ENCODE assay signal across 7 cellular contexts in the genomic region with DNA sequence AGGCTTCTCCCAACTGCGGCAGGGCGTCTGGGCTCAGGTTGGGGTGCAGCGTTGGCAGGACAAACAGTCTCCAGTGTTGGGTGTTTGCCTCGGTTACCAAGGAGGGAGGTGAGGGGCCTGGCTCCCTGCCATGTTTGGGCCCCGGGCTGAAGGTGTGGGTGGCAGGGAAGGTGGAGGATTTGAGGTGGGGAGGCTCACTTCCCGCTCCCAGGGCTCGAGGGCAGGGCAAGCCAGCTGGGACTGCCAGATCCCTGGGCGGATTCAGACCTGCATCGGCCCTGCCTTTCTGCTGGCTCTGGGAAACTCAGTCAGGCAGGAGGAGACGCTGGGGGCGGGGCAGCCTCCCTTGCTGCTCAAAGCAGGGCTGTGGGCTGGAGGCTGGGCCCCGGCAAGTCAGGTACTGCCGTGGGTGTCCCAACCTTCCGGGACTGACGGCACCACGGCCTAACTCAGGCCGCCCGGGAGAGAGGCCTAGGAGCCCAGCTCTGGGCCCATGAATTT. TPM values are rescaled to one million over a fixed set of nuclear protein-coding genes. Genes with fewer than 3 reads are reported as not detected.
DNase-seq lines count a peak whose midpoint lies in the region; ATAC-seq and TF ChIP-seq lines count a peak whose summit lies in the region.
"Had no signal": no experiment of that assay in that cellular context is flagged by ENCODE, and none has a peak within 500 bp of the region (broad histone marks: within the 10 kb centered on the region; RNA-seq: fewer than 3 reads in every experiment).

No MANE protein-coding gene starts in this region.

- H3K4me3 ChIP-seq in smooth muscle cell, result no peak overlapping the region

- peak overlapping the region; percentile 62 for H3K9ac ChIP-seq in smooth muscle cell (ENCODE audit: low read depth)

- DNase-seq in NCI-H2171 (lab: John Stamatoyannopoulos, UW) (peak; percentile 90), foreskin keratinocyte (peak; percentile 99 to 100), smooth muscle cell (lab: John Stamatoyannopoulos, UW; ENCODE audit: unreplicated experiment) (no peak), SKM-1 (lab: John Stamatoyannopoulos, UW; ENCODE audit: unreplicated experiment) (no peak), NCI-H128 (lab: John Stamatoyannopoulos, UW; ENCODE audit: unreplicated experiment) (no peak)

- no peaks in the 10 kb centered on the region for H4K20me1 ChIP-seq in smooth muscle cell (ENCODE audit: low read depth)

- H3K36me3 ChIP-seq in smooth muscle cell (ENCODE audit: low read depth), result no peaks in the 10 kb centered on the region

- H3K79me2 ChIP-seq in smooth muscle cell (ENCODE audit: low read depth), result no peaks in the 10 kb centered on the region

- ATAC-seq in foreskin keratinocyte (peak; percentile 70), GM18907 (IDR thresholded peaks at IDR 0.05; ENCODE audit: unreplicated experiment) (no peak)

- no peaks in the 10 kb centered on the region for H3K27me3 ChIP-seq in foreskin keratinocyte
- no peaks in the 10 kb centered on the region for H3K27me3 ChIP-seq in smooth muscle cell (ENCODE audit: low read depth)

- H3K4me2 ChIP-seq in smooth muscle cell, result no peak overlapping the region

- 51% methylated on average over 18 of the region's 18 CpGs for WGBS in smooth muscle cell (ENCODE audit: low lambda C conversion rate)

- peaks cover 40% of the 10 kb centered on the region for H3K4me1 ChIP-seq in foreskin keratinocyte
- peaks cover 10% of the 10 kb centered on the region for H3K4me1 ChIP-seq in smooth muscle cell (ENCODE audit: low read depth)

- peak overlapping the region; percentile 100 for H3K27ac ChIP-seq in foreskin keratinocyte
- H3K27ac ChIP-seq in smooth muscle cell (ENCODE audit: low read depth), result peak overlapping the region; percentile 87

- TF ChIP-seq CTCF in foreskin keratinocyte (conservative IDR thresholded peaks at IDR 0.05) (no peak), smooth muscle cell (IDR thresholded peaks at IDR 0.05; ENCODE audit: borderline replicate concordance, insufficient read depth, poor library complexity, severe bottlenecking) (no peak)

- H2AFZ ChIP-seq in smooth muscle cell (ENCODE audit: low read depth), result no peak overlapping the region

- H3K9me3 ChIP-seq in smooth muscle cell (replicated peaks; ENCODE audit: low read depth), result no peaks in the 10 kb centered on the region

- no peaks in the 10 kb centered on the region for H3F3A ChIP-seq in smooth muscle cell (ENCODE audit: low read depth)

RNA-seq across cellular contexts. Expression of gene KRT17, which starts 31.3 kb away (rescaled TPM):
- total RNA-seq in foreskin keratinocyte (3,495 and 3,975 TPM in 2 replicates), smooth muscle cell (1,301 and 1,591 TPM in 2 replicates)
- polyA plus RNA-seq in foreskin keratinocyte (3,974 and 4,528 TPM in 2 replicates), smooth muscle cell (869 and 2,544 TPM in 2 replicates)

RNA-seq across cellular contexts. Expression of gene EIF1, which starts 33.0 kb away (rescaled TPM):
- 346 and 364 TPM in 2 replicates for total RNA-seq in foreskin keratinocyte
- polyA plus RNA-seq in foreskin keratinocyte, result 1,004 and 1,032 TPM in 2 replicates
- 300 and 360 TPM in 2 replicates for total RNA-seq in smooth muscle cell
- polyA plus RNA-seq in smooth muscle cell, result 1,301 and 1,372 TPM in 2 replicates

RNA-seq across cellular contexts. Expression of gene KRT16, which starts 43.1 kb away (rescaled TPM):
- 115 and 208 TPM in 2 replicates for total RNA-seq in foreskin keratinocyte
- polyA plus RNA-seq in foreskin keratinocyte, result 132 and 240 TPM in 2 replicates
- total RNA-seq in smooth muscle cell, result 404 and 521 TPM in 2 replicates
- 304 and 399 TPM in 2 replicates for polyA plus RNA-seq in smooth muscle cell
- total RNA-seq: dermis microvascular lymphatic vessel endothelial cell had no signal

RNA-seq across cellular contexts. Expression of gene GAST, which starts 56.5 kb away (rescaled TPM):
- total RNA-seq in foreskin keratinocyte, result 0.37 and 0.42 TPM in 2 replicates
- polyA plus RNA-seq in foreskin keratinocyte, result 0.62 and 0.78 TPM in 2 replicates
- total RNA-seq in smooth muscle cell, result not detected in 2 replicates
- polyA plus RNA-seq in smooth muscle cell, result 1.2 TPM in 1 of 2 replicates, not detected in the other
- total RNA-seq: dermis microvascular lymphatic vessel endothelial cell had no signal

Comparison
In these comparisons a context has a peak if more than half of its experiments do, and no peak if none do; other contexts are left out.
1. DNase-seq: peak in NCI-H2171 (single experiment) and foreskin keratinocyte (2 of 2); none in smooth muscle cell (single experiment), SKM-1 (single experiment) and NCI-H128 (single experiment).